ENCODE assay signal across 11 cellular contexts in the genomic region with DNA sequence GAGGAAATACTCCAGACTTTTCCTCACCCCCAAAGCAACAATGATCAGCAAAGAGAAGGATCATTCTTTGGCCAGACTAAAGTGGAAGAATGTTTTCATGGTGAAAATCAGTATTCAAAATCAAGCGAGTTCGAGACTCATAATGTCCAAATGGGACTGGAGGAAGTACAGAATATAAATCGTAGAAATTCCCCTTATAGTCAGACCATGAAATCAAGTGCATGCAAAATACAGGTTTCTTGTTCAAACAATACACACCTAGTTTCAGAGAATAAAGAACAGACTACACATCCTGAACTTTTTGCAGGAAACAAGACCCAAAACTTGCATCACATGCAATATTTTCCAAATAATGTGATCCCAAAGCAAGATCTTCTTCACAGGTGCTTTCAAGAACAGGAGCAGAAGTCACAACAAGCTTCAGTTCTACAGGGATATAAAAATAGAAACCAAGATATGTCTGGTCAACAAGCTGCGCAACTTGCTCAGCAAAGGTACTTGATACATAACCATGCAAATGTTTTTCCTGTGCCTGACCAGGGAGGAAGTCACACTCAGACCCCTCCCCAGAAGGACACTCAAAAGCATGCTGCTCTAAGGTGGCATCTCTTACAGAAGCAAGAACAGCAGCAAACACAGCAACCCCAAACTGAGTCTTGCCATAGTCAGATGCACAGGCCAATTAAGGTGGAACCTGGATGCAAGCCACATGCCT.
A peak's percentile ranks its signal among the peaks of the same experiment; 100 is the strongest.
DNase-seq lines count a peak whose midpoint lies in the region; ATAC-seq and TF ChIP-seq lines count a peak whose summit lies in the region.
"Had no signal": no experiment of that assay in that cellular context is flagged by ENCODE, and none has a peak within 500 bp of the region (broad histone marks: within the 10 kb centered on the region; RNA-seq: fewer than 3 reads in every experiment).

No MANE protein-coding gene starts in this region.

- intact Hi-C loops in spleen (cut with DNase I; ENCODE audit: low total_unique reads), result no loop called here
- intact Hi-C loops in activated CD8-positive, alpha-beta T cell treated with anti-CD3 and anti-CD28 coated beads for 36 hours (cut with micrococcal nuclease), result no loop called here

- no peaks in the 10 kb centered on the region for H3K27me3 Mint-ChIP-seq in T-cell
- H3K27me3 Mint-ChIP-seq in activated CD8-positive, alpha-beta T cell treated with anti-CD3 and anti-CD28 coated beads for 36 hours, result no peaks in the 10 kb centered on the region

- peaks cover 69% of the 10 kb centered on the region for H3K36me3 Mint-ChIP-seq in T-cell
- H3K36me3 Mint-ChIP-seq in activated CD8-positive, alpha-beta T cell treated with anti-CD3 and anti-CD28 coated beads for 36 hours (ENCODE audit: low read depth), result peaks cover 60% of the 10 kb centered on the region

- DNase-seq in T-cell (no peak), NCI-H1105 treated with DMSO at 0.1 percent for 48 hours (lab: John Stamatoyannopoulos, UW) (no peak), spleen (no peak), COLO829 (ENCODE audit: low spot score) (no peak)
- DNase-seq in activated CD8-positive, alpha-beta T cell treated with anti-CD3 and anti-CD28 coated beads for 36 hours, result no peak
- DNase-seq: activated CD8-positive, alpha-beta T cell treated with anti-CD3 and anti-CD28 coated beads, Interleukin-2, amount 10 ng/mL, durations not matched to agents 7 days and 5 days; NCI-H1436 had no signal

- H3K27ac Mint-ChIP-seq in T-cell, result peak overlapping the region; percentile 7 to 9
- H3K27ac Mint-ChIP-seq in activated CD8-positive, alpha-beta T cell treated with anti-CD3 and anti-CD28 coated beads for 36 hours, result no peak overlapping the region
- H3K27ac Mint-ChIP-seq: activated CD8-positive, alpha-beta T cell treated with anti-CD3 and anti-CD28 coated beads, Interleukin-2, amount 10 ng/mL, durations not matched to agents 7 days and 5 days had no signal

- no peak overlapping the region for H3K4me3 Mint-ChIP-seq in T-cell
- no peak overlapping the region for H3K4me3 Mint-ChIP-seq in activated CD8-positive, alpha-beta T cell treated with anti-CD3 and anti-CD28 coated beads for 36 hours
- H3K4me3 Mint-ChIP-seq: activated CD8-positive, alpha-beta T cell treated with anti-CD3 and anti-CD28 coated beads, Interleukin-2, amount 10 ng/mL, durations not matched to agents 7 days and 5 days had no signal

- H3K27ac ChIP-seq in spleen, result peak overlapping the region in 3 of 8 donors; percentile 31 to 45 (median 36)
- H3K27ac ChIP-seq: breast epithelium had no signal

- TF ChIP-seq POLR2A in spleen (IDR thresholded peaks at IDR 0.05), result no peak

- ATAC-seq in GM18499 (IDR thresholded peaks at IDR 0.05; ENCODE audit: insufficient read depth, unreplicated experiment) (peak; percentile 85), GM19397 (IDR thresholded peaks at IDR 0.05; ENCODE audit: unreplicated experiment) (peak; percentile 91), HG02943 (IDR thresholded peaks at IDR 0.05; ENCODE audit: low read depth, unreplicated experiment) (peak; percentile 92), T-cell (replicated peaks in 1 of 4) (no peak)
- no peak for ATAC-seq in activated CD8-positive, alpha-beta T cell treated with anti-CD3 and anti-CD28 coated beads for 36 hours
- ATAC-seq: activated CD8-positive, alpha-beta T cell treated with anti-CD3 and anti-CD28 coated beads, Interleukin-2, amount 10 ng/mL, durations not matched to agents 7 days and 5 days had no signal

- H3K4me1 ChIP-seq in spleen, result peaks cover 4 to 35% (median 10%) of the 10 kb centered on the region in 6 donors
- H3K4me1 ChIP-seq: breast epithelium had no signal

- 72 to 85% (median 77%) methylated on average over 4 of the region's 4 CpGs for WGBS in spleen, 5 donors

- no peak for TF ChIP-seq CTCF in spleen (IDR thresholded peaks at IDR 0.05 in 8 of 11, conservative IDR thresholded peaks at IDR 0.05 in 3 of 11)
- TF ChIP-seq CTCF in activated CD8-positive, alpha-beta T cell treated with anti-CD3 and anti-CD28 coated beads for 36 hours (IDR thresholded peaks at IDR 0.05), result no peak

- no peak overlapping the region for H3K4me3 ChIP-seq in spleen
- H3K4me3 ChIP-seq: breast epithelium had no signal

- POLR2A ChIA-PET in T-cell (lab: Charles Lee), result no interaction called here
- POLR2A ChIA-PET in activated CD8-positive, alpha-beta T cell treated with anti-CD3 and anti-CD28 coated beads for 36 hours (lab: Charles Lee), result no interaction called here

- H3K27me3 ChIP-seq in spleen (replicated peaks in 1 of 7), result no peaks in the 10 kb centered on the region
- H3K27me3 ChIP-seq: breast epithelium had no signal

- H3K9me3 ChIP-seq in spleen, result no peaks in the 10 kb centered on the region
- H3K9me3 ChIP-seq: breast epithelium had no signal

- peaks cover 8 to 21% (median 20%) of the 10 kb centered on the region in 3 donors for H3K4me1 Mint-ChIP-seq in T-cell
- H3K4me1 Mint-ChIP-seq in activated CD8-positive, alpha-beta T cell treated with anti-CD3 and anti-CD28 coated beads for 36 hours (ENCODE audit: low read depth), result peaks cover 13% of the 10 kb centered on the region

- H3K9me3 Mint-ChIP-seq in T-cell, result no peaks in the 10 kb centered on the region
- H3K9me3 Mint-ChIP-seq in activated CD8-positive, alpha-beta T cell treated with anti-CD3 and anti-CD28 coated beads for 36 hours, result no peaks in the 10 kb centered on the region

- CTCF ChIA-PET in T-cell (lab: Charles Lee), result interaction anchor here in 1 of 2 donors (0.6 kb wide), 1 partner anchor 11 kb away, joined by 3 read pairs; no protein-coding TSS in a partner anchor
- CTCF ChIA-PET in activated CD8-positive, alpha-beta T cell treated with anti-CD3 and anti-CD28 coated beads for 36 hours (lab: Charles Lee), result no interaction called here

- H3K36me3 ChIP-seq in spleen, result peaks cover 0 to 75% (median 33%) of the 10 kb centered on the region in 6 donors
- H3K36me3 ChIP-seq: breast epithelium had no signal

Comparison
In these comparisons a context has a peak if more than half of its experiments do, and no peak if none do; other contexts are left out.
1. ATAC-seq: peak in GM18499 (single experiment), GM19397 (single experiment) and HG02943 (single experiment); none in T-cell (0 of 4) and activated CD8-positive, alpha-beta T cell treated with anti-CD3 and anti-CD28 coated beads for 36 hours (single experiment).